28 cellular contexts compared by ENCODE assay signal in the genomic region with DNA sequence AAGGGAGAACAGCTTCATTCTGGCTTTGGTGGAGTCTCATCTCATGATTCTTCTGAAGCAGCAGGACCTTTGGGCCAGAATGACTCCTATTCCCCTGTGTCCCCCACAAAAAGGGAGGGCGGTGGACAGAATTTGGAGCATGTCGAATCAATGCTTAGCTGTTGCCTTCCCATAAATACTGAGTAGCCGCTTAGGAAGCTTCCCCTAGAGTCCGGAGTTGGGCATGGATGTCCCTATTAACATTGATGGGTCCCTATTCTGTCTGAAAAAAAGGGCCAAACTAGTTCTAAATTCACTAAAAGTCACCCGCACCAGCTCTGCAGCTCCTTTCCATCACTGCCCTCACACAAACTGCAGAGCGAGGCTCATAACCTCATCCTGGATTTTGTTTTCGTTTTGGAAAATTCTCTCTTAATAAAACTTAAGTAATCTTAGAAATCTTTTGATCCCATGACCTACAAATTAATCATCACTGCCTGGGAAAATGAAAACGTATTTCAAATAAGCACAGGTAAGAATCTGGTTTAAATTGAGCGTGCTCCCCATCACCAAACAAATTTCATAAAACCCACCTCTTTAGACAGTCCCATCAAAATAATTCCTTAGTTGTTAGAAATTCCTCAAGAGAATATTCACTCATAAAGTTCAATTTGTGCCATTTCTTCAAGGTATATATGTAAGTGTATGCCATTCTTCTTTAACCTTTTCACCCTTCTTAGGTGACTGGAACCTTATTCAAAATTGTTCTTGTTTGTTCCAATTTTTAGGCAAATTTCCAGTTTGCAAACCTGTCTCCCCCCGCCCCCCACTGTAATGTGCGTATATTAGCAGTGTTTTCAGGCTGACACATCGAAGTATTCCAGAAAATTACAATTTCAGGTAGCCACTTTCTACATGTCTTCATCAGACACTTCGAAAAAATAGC.
"Had no signal": no experiment of that assay in that cellular context is flagged by ENCODE, and none has a peak within 500 bp of the region (broad histone marks: within the 10 kb centered on the region; RNA-seq: fewer than 3 reads in every experiment).

No MANE protein-coding gene starts in this region.

- H3K4me2 ChIP-seq: hepatocyte, neural progenitor cell had no signal

- DNase-seq: effector CD8-positive, alpha-beta T cell; endodermal cell; foreskin fibroblast; gastrocnemius medialis; heart left ventricle; kidney; mucosa of descending colon; naive B cell; psoas muscle; right cardiac atrium; sigmoid colon; stimulated activated CD4-positive, alpha-beta T cell treated with anti-CD3 and anti-CD28 coated beads, Interleukin-2, amount 100 ng/mL, for 24 hours; stimulated activated CD4-positive, alpha-beta T cell treated with anti-CD3 and anti-CD28 coated beads, Interleukin-4, amount 100 ng/mL, for 24 hours; stimulated activated naive CD4-positive, alpha-beta T cell treated with Interleukin-2 at 50 U/mL for 16 hours; stomach; testis; upper lobe of left lung had no signal

- H2AFZ ChIP-seq: hepatocyte, neural progenitor cell had no signal

- H3K4me3 ChIP-seq: gastrocnemius medialis, heart left ventricle, hepatocyte, lung, mucosa of descending colon, neural progenitor cell, psoas muscle, sigmoid colon, stomach, testis, tibial nerve, upper lobe of left lung had no signal

- H3K27me3 ChIP-seq: testis had no signal

- H3K27ac ChIP-seq: epithelial cell of prostate, gastrocnemius medialis, heart left ventricle, hepatocyte, neural progenitor cell, psoas muscle, sigmoid colon, stomach, testis, tibial nerve, upper lobe of left lung had no signal

- H3K36me3 ChIP-seq: gastrocnemius medialis, heart left ventricle, neural progenitor cell, sigmoid colon, stomach, tibial nerve, upper lobe of left lung had no signal

- H3K9ac ChIP-seq: neural progenitor cell had no signal

- H3K4me1 ChIP-seq: gastrocnemius medialis, neural progenitor cell, testis had no signal

- H3K9me3 ChIP-seq: gastrocnemius medialis, heart left ventricle, mucosa of descending colon, psoas muscle, sigmoid colon, stomach, testis, tibial nerve, upper lobe of left lung had no signal

- FAIRE-seq: colon, kidney, urothelium cell line had no signal

- ATAC-seq: esophagus mucosa; gastrocnemius medialis; heart left ventricle; left lobe of liver; mucosa of descending colon; natural killer cell treated with Interleukin-12 subunit alpha and Interleukin-12 subunit beta and Interleukin-15 and Interleukin-18, amount 100 ng/mL, for 72 hours; psoas muscle; right cardiac atrium; stimulated activated effector memory CD8-positive, alpha-beta T cell treated with anti-CD3 and anti-CD28 coated beads, Interleukin-12 subunit alpha, Interleukin-12 subunit beta, amount 100 ng/mL, for 72 hours had no signal

- H3K79me2 ChIP-seq: hepatocyte had no signal
